21 cellular contexts compared by ENCODE assay signal in genomic region chr11:128536521-128536920, GRCh38. TPM values are rescaled to one million over a fixed set of nuclear protein-coding genes. Genes with fewer than 3 reads are reported as not detected.
DNase-seq lines count a peak whose midpoint lies in the region; ATAC-seq, FAIRE-seq and TF ChIP-seq lines count a peak whose summit lies in the region.
"Had no signal": no experiment of that assay in that cellular context is flagged by ENCODE, and none has a peak within 500 bp of the region (broad histone marks: within the 10 kb centered on the region; RNA-seq: fewer than 3 reads in every experiment).

No MANE protein-coding gene starts in this region.

- H3K4me3 ChIP-seq in pancreas, result no peak overlapping the region
- H3K4me3 ChIP-seq in PC-9, result no peak overlapping the region
- H3K4me3 ChIP-seq: GM12878 had no signal

- H3K9me3 ChIP-seq in pancreas (no peaks in the 10 kb centered on the region), PC-9 (ENCODE audit: insufficient read depth, low read depth) (no peaks in the 10 kb centered on the region)
- H3K9me3 ChIP-seq: BE2C had no signal

- H3K36me3 ChIP-seq in pancreas (no peaks in the 10 kb centered on the region), PC-9 (ENCODE audit: low read depth) (no peaks in the 10 kb centered on the region)
- H3K36me3 ChIP-seq: BE2C had no signal

- WGBS in pancreas, 2 donors, result 50 to 67% methylated on average over 1 of the region's 1 CpG

- POLR2A ChIA-PET in PC-9 (lab: Charles Lee; ENCODE audit: unreplicated experiment), result no interaction called here

- no peak for DNase-seq in GM12892 (ENCODE audit: insufficient read length)
- peak; percentile 63 for DNase-seq in NCI-H69 (lab: John Stamatoyannopoulos, UW)
- DNase-seq in left colon, result no peak
- DNase-seq in pancreas, result no peak
- DNase-seq in PC-9, result no peak
- DNase-seq in posterior cingulate gyrus, result no peak
- DNase-seq: ACHN; BE2C; C1 segment of cervical spinal cord; CD4-positive, CD25-positive, alpha-beta regulatory T cell; CD8-positive, alpha-beta memory T cell; COR-L47; DMS 273 treated with DMSO at 0.1 percent for 48 hours; DMS53; DND-41; EL; H9 had no signal

- ATAC-seq in left colon (peak; percentile 10), pancreas (peak; percentile 48 to 67 (median 52))
- ATAC-seq: GM12878 had no signal

- H3K9me2 ChIP-seq in PC-9 (ENCODE audit: insufficient read depth), result no peaks in the 10 kb centered on the region

- no peak for TF ChIP-seq CTCF in pancreas (IDR thresholded peaks at IDR 0.05)
- no peak for TF ChIP-seq CTCF in PC-9 (conservative IDR thresholded peaks at IDR 0.05)

- H3K27me3 ChIP-seq in pancreas (no peaks in the 10 kb centered on the region), PC-9 (ENCODE audit: insufficient read depth, low read depth) (no peaks in the 10 kb centered on the region)
- H3K27me3 ChIP-seq: BE2C had no signal

- no peaks in the 10 kb centered on the region for H4K20me1 ChIP-seq in PC-9 (ENCODE audit: insufficient read depth)

- FAIRE-seq in GM12892 (lab: Jason Lieb, UNC) (peak; percentile 27), pancreas (lab: Jason Lieb, UNC) (no peak)
- FAIRE-seq: A204.1, GM12878, GM19239, H1 had no signal

- no peaks in the 10 kb centered on the region for H3F3A ChIP-seq in PC-9 (ENCODE audit: insufficient read depth, low read depth)

- no TSS peak for BruUV-seq in PC-9 (replicated peaks; lab: Mats Ljungman, UMichigan)

- no peak overlapping the region for H3K4me2 ChIP-seq in PC-9

- CTCF ChIA-PET in PC-9 (lab: Charles Lee), result no interaction called here

- intact Hi-C loops in left colon (cut with DNase I, micrococcal nuclease), result no loop called here
- intact Hi-C loops in pancreas (cut with DNase I), result no loop called here
- intact Hi-C loops in PC-9 (cut with micrococcal nuclease; ENCODE audit: unreplicated experiment), result no loop called here
- intact Hi-C loops in posterior cingulate gyrus (cut with DNase I), result no loop called here

- H3K27ac ChIP-seq in pancreas (peak overlapping the region in 2 of 4 donors; percentile 3 to 11), PC-9 (no peak overlapping the region)

- no peak overlapping the region for H2AFZ ChIP-seq in PC-9

- no peaks in the 10 kb centered on the region for H3K79me2 ChIP-seq in PC-9 (ENCODE audit: low read depth)

- no peak for TF ChIP-seq POLR2A in GM12892 (IDR thresholded peaks at IDR 0.05; ENCODE audit: low read depth, low read length)

- H3K4me1 ChIP-seq in pancreas, result peaks cover 11 to 24% (median 22%) of the 10 kb centered on the region in 3 donors
- no peaks in the 10 kb centered on the region for H3K4me1 ChIP-seq in PC-9 (replicated peaks; ENCODE audit: insufficient read depth)
- H3K4me1 ChIP-seq: BE2C had no signal

RNA-seq across cellular contexts. Expression of gene ETS1, which starts 50.8 kb away (rescaled TPM):
- 71.8 TPM for polyA plus RNA-seq in GM12892 (2012; ENCODE audit: missing spikeins)
- 10 to 100 TPM; 23.0 to 38.0 TPM for total RNA-seq in left colon
- total RNA-seq in pancreas, result 10 to 100 TPM in 5 of 6 donors, 1 to 10 TPM in 1; 8.2 to 26.6 (median 13.3) TPM
- 10 to 100 TPM in 1 of 2 donors, 1 to 10 TPM in 1; 5.4 to 13.0 TPM for polyA plus RNA-seq in pancreas
- total RNA-seq in PC-9 (2021), result 18.9 and 23.3 TPM in 2 replicates
